Comparison of ENCODE assay signal across 22 cellular contexts in genomic region chr10:130882911-130883310, GRCh38.
DNase-seq lines count a peak whose midpoint lies in the region; TF ChIP-seq lines count a peak whose summit lies in the region.
"Had no signal": no experiment of that assay in that cellular context is flagged by ENCODE, and none has a peak within 500 bp of the region (broad histone marks: within the 10 kb centered on the region; RNA-seq: fewer than 3 reads in every experiment).

No MANE protein-coding gene starts in this region.

- H3K9me2 ChIP-seq in neural cell (ENCODE audit: insufficient read depth, low read length), result no peaks in the 10 kb centered on the region

- H3K27ac ChIP-seq in VCaP (peak overlapping the region; percentile 70; the same call in 1 of the 2 replicates), neural cell (ENCODE audit: low read length) (no peak overlapping the region), spleen (no peak overlapping the region)
- H3K27ac ChIP-seq: 22Rv1, BLaER1, C4-2B had no signal

- H3K9me3 ChIP-seq in neural cell (ENCODE audit: low read length) (no peaks in the 10 kb centered on the region), spleen (no peaks in the 10 kb centered on the region)
- H3K9me3 ChIP-seq: BLaER1, Caco-2, HAP-1 had no signal

- no peak for TF ChIP-seq POLR2A in spleen (IDR thresholded peaks at IDR 0.05)

- no peak overlapping the region for H3K27ac Mint-ChIP-seq in type B pancreatic cell
- H3K27ac Mint-ChIP-seq: B cell; CD4-positive, CD25-positive, alpha-beta regulatory T cell; CD8-positive, alpha-beta T cell; GM23338; HFFc6 had no signal

- DNase-seq in G401 (ENCODE audit: low spot score), result peak; percentile 95
- DNase-seq in cerebellar nuclear complex (lab: John Stamatoyannopoulos, UW), result peak; percentile 9 to 23
- DNase-seq in NCI-H524 (lab: John Stamatoyannopoulos, UW), result no peak
- no peak for DNase-seq in spleen
- no peak for DNase-seq in type B pancreatic cell (ENCODE audit: extremely low spot score, unreplicated experiment)
- no peak for DNase-seq in SK-N-DZ (ENCODE audit: low spot score)
- DNase-seq: Caco-2; CD4-positive, CD25-positive, alpha-beta regulatory T cell; CD8-positive, alpha-beta T cell; DMS153; DND-41; GDM1; HFFc6 had no signal

- no peak overlapping the region for H3K4me3 Mint-ChIP-seq in type B pancreatic cell
- H3K4me3 Mint-ChIP-seq: B cell; CD4-positive, CD25-positive, alpha-beta regulatory T cell; CD8-positive, alpha-beta T cell; GM23338; HFFc6 had no signal

- H2AFZ ChIP-seq in neural cell (ENCODE audit: low read depth, low read length), result no peak overlapping the region
- H2AFZ ChIP-seq: GM23338 had no signal

- H3K4me3 ChIP-seq in neural cell (ENCODE audit: low read length) (no peak overlapping the region), spleen (no peak overlapping the region)
- H3K4me3 ChIP-seq: BLaER1, GM12878, GM23338, HAP-1 had no signal

- no peak for TF ChIP-seq EP300 in neural cell (conservative IDR thresholded peaks at IDR 0.05; ENCODE audit: poor library complexity, severe bottlenecking)

- TF ChIP-seq RAD21 in neural cell (conservative IDR thresholded peaks at IDR 0.05), result peak; percentile 23

- no peaks in the 10 kb centered on the region for H3K9me3 Mint-ChIP-seq in type B pancreatic cell
- H3K9me3 Mint-ChIP-seq: CD4-positive, CD25-positive, alpha-beta regulatory T cell; CD8-positive, alpha-beta T cell had no signal

- intact Hi-C loops in spleen (cut with DNase I; ENCODE audit: low total_unique reads), result no loop called here

- H3K36me3 ChIP-seq in neural cell (ENCODE audit: insufficient read depth, low read length) (no peaks in the 10 kb centered on the region), spleen (no peaks in the 10 kb centered on the region)
- H3K36me3 ChIP-seq: BLaER1, HAP-1 had no signal

- peaks cover 9% of the 10 kb centered on the region for H3K27me3 Mint-ChIP-seq in type B pancreatic cell
- H3K27me3 Mint-ChIP-seq: CD4-positive, CD25-positive, alpha-beta regulatory T cell had no signal

- no peaks in the 10 kb centered on the region for H3K79me2 ChIP-seq in neural cell (replicated peaks; ENCODE audit: insufficient read depth, low read length)

- H3K4me1 Mint-ChIP-seq in type B pancreatic cell (ENCODE audit: unreplicated experiment), result peaks cover 4% of the 10 kb centered on the region
- H3K4me1 Mint-ChIP-seq: B cell; CD4-positive, CD25-positive, alpha-beta regulatory T cell; GM23338 had no signal

- TF ChIP-seq CTCF in VCaP (conservative IDR thresholded peaks at IDR 0.05), result no peak
- no peak for TF ChIP-seq CTCF in neural cell (IDR thresholded peaks at IDR 0.05; ENCODE audit: poor library complexity, severe bottlenecking)
- TF ChIP-seq CTCF in spleen (IDR thresholded peaks at IDR 0.05 in 8 of 11, conservative IDR thresholded peaks at IDR 0.05 in 3 of 11), result no peak
- no peak for TF ChIP-seq CTCF in type B pancreatic cell (conservative IDR thresholded peaks at IDR 0.05)

- no peak overlapping the region for H3K4me2 ChIP-seq in neural cell (ENCODE audit: low read length)
- H3K4me2 ChIP-seq: GM23338 had no signal

- 75 to 83% (median 81%) methylated on average over 3 of the region's 3 CpGs for WGBS in spleen, 5 donors

- peaks cover 0 to 9% (median 0%) of the 10 kb centered on the region in 6 donors for H3K4me1 ChIP-seq in spleen
- H3K4me1 ChIP-seq: Caco-2, HAP-1 had no signal

- no peaks in the 10 kb centered on the region for H3F3A ChIP-seq in neural cell (ENCODE audit: insufficient read depth, low read length, poor library complexity, severe bottlenecking)

- in situ Hi-C loops in G401 (cut with HindIII; ENCODE audit: low sequenced_read_pairs), result no loop called here

- H3K36me3 Mint-ChIP-seq in type B pancreatic cell, result no peaks in the 10 kb centered on the region
- H3K36me3 Mint-ChIP-seq: CD4-positive, CD25-positive, alpha-beta regulatory T cell; CD8-positive, alpha-beta T cell had no signal

- H3K27me3 ChIP-seq in neural cell (ENCODE audit: insufficient read depth, low read depth, low read length) (no peaks in the 10 kb centered on the region), spleen (replicated peaks in 1 of 7) (peaks cover 0 to 16% (median 0%) of the 10 kb centered on the region in 7 donors)
- H3K27me3 ChIP-seq: BLaER1 had no signal

- H4K20me1 ChIP-seq in neural cell (ENCODE audit: insufficient read depth), result no peaks in the 10 kb centered on the region
- H4K20me1 ChIP-seq: BLaER1 had no signal

- no peak overlapping the region for H3K9ac ChIP-seq in neural cell (ENCODE audit: low read length)
- H3K9ac ChIP-seq: BLaER1 had no signal

TF ChIP-seq in neural cell, 6 proteins besides CTCF, POLR2A, EP300 and RAD21:
- TF ChIP-seq SMC3 (conservative IDR thresholded peaks at IDR 0.05; ENCODE audit: poor library complexity), result no peak
- TF ChIP-seq, protein P1, sequence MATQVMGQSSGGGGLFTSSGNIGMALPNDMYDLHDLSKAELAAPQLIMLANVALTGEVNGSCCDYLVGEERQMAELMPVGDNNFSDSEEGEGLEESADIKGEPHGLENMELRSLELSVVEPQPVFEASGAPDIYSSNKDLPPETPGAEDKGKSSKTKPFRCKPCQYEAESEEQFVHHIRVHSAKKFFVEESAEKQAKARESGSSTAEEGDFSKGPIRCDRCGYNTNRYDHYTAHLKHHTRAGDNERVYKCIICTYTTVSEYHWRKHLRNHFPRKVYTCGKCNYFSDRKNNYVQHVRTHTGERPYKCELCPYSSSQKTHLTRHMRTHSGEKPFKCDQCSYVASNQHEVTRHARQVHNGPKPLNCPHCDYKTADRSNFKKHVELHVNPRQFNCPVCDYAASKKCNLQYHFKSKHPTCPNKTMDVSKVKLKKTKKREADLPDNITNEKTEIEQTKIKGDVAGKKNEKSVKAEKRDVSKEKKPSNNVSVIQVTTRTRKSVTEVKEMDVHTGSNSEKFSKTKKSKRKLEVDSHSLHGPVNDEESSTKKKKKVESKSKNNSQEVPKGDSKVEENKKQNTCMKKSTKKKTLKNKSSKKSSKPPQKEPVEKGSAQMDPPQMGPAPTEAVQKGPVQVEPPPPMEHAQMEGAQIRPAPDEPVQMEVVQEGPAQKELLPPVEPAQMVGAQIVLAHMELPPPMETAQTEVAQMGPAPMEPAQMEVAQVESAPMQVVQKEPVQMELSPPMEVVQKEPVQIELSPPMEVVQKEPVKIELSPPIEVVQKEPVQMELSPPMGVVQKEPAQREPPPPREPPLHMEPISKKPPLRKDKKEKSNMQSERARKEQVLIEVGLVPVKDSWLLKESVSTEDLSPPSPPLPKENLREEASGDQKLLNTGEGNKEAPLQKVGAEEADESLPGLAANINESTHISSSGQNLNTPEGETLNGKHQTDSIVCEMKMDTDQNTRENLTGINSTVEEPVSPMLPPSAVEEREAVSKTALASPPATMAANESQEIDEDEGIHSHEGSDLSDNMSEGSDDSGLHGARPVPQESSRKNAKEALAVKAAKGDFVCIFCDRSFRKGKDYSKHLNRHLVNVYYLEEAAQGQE (IDR thresholded peaks at IDR 0.05; ENCODE audit: borderline replicate concordance), result no peak
- no peak for TF ChIP-seq POLR2AphosphoS5 (IDR thresholded peaks at IDR 0.05)
- no peak for TF ChIP-seq MXI1 (conservative IDR thresholded peaks at IDR 0.05; ENCODE audit: poor library complexity, severe bottlenecking)
- TF ChIP-seq TAF1 (IDR thresholded peaks at IDR 0.05; ENCODE audit: low read depth), result no peak
- no peak for TF ChIP-seq EZH2 (IDR thresholded peaks at IDR 0.05; ENCODE audit: borderline replicate concordance, insufficient read depth, low read length, poor library complexity, severe bottlenecking)

Comparison
In these comparisons a context has a peak if more than half of its experiments do, and no peak if none do; other contexts are left out.
1. DNase-seq: peak in G401 (single experiment) and cerebellar nuclear complex (2 of 2); none in NCI-H524 (0 of 2), spleen (single experiment), type B pancreatic cell (single experiment) and SK-N-DZ (single experiment).